Comparison of ENCODE assay signal across 9 cellular contexts in genomic region chr3:10173095-10173925, GRCh38. TPM values are rescaled to one million over a fixed set of nuclear protein-coding genes. Genes with fewer than 3 reads are reported as not detected.
DNase-seq lines count a peak whose midpoint lies in the region; ATAC-seq and TF ChIP-seq lines count a peak whose summit lies in the region.
"Had no signal": no experiment of that assay in that cellular context is flagged by ENCODE, and none has a peak within 500 bp of the region (broad histone marks: within the 10 kb centered on the region; RNA-seq: fewer than 3 reads in every experiment).

No MANE protein-coding gene starts in this region.

- 0 out of 2 replicates have a peak, but pooled peaks cover 3% of the 10 kb centered on the region for H3K36me3 ChIP-seq in RWPE2 (ENCODE audit: low read depth)

- peak; percentile 69 for DNase-seq in EL
- no peak for DNase-seq in RWPE2 (ENCODE audit: low spot score)
- peak; percentile 50 for DNase-seq in fibroblast of villous mesenchyme (ENCODE audit: low read depth)
- no peak for DNase-seq in NCI-H1436 treated with DMSO at 0.1 percent for 48 hours (lab: John Stamatoyannopoulos, UW)
- no peak for DNase-seq in NCI-H2227 treated with DMSO at 0.1 percent for 48 hours (lab: John Stamatoyannopoulos, UW)
- DNase-seq in NCI-H2171 treated with DMSO at 0.1 percent for 48 hours (lab: John Stamatoyannopoulos, UW), result no peak
- DNase-seq: DMS79 had no signal

- H3K27ac ChIP-seq in RWPE2 (ENCODE audit: poor library complexity, severe bottlenecking) (no peak overlapping the region), skin epidermis (peak overlapping the region in 18 of 21 experiments; percentile 3 to 74 (median 58))

- H3K4me3 ChIP-seq in RWPE2 (ENCODE audit: severe bottlenecking) (no peak overlapping the region), fibroblast of villous mesenchyme (ENCODE audit: low read depth, low read length) (no peak overlapping the region), skin epidermis (no peak overlapping the region)

- H3K27me3 ChIP-seq in RWPE2 (ENCODE audit: insufficient read depth, poor library complexity, severe bottlenecking), result no peaks in the 10 kb centered on the region

- no peaks in the 10 kb centered on the region for H3K4me1 ChIP-seq in RWPE2 (ENCODE audit: insufficient read depth, poor library complexity, severe bottlenecking)

- no peak for TF ChIP-seq CTCF in RWPE2 (IDR thresholded peaks at IDR 0.05; ENCODE audit: poor library complexity, severe bottlenecking)
- no peak for TF ChIP-seq CTCF in fibroblast of villous mesenchyme (IDR thresholded peaks at IDR 0.05; ENCODE audit: insufficient read depth, low read depth, low read length)

- ATAC-seq in RWPE2 (ENCODE audit: low read depth) (peak; percentile 58; the same call in 2 of the 3 replicates), HG02840 (IDR thresholded peaks at IDR 0.05; ENCODE audit: low FRiP score, unreplicated experiment) (no peak)

- no peaks in the 10 kb centered on the region for H3K9me3 ChIP-seq in RWPE2 (ENCODE audit: severe bottlenecking)

RNA-seq across cellular contexts. Expression of gene IRAK2, which starts 8.6 kb away (rescaled TPM):
- total RNA-seq in fibroblast of villous mesenchyme, result 3.2 and 8.2 TPM in 2 replicates

RNA-seq across cellular contexts. Expression of gene VHL, which starts 31.7 kb away (rescaled TPM):
- total RNA-seq in fibroblast of villous mesenchyme, result 31.9 and 45.3 TPM in 2 replicates

RNA-seq across cellular contexts. Expression of gene BRK1, which starts 57.8 kb away (rescaled TPM):
- 77.0 and 126 TPM in 2 replicates for total RNA-seq in fibroblast of villous mesenchyme

Comparison
In these comparisons a context has a peak if more than half of its experiments do, and no peak if none do; other contexts are left out.
1. DNase-seq: peak in EL (single experiment) and fibroblast of villous mesenchyme (single experiment); none in RWPE2 (single experiment), NCI-H1436 treated with DMSO at 0.1 percent for 48 hours (single experiment), NCI-H2227 treated with DMSO at 0.1 percent for 48 hours (single experiment) and NCI-H2171 treated with DMSO at 0.1 percent for 48 hours (single experiment).